18 cellular contexts compared by ENCODE assay signal in genomic region chr10:79125092-79125491, GRCh38.
DNase-seq lines count a peak whose midpoint lies in the region; TF ChIP-seq lines count a peak whose summit lies in the region.
"Had no signal": no experiment of that assay in that cellular context is flagged by ENCODE, and none has a peak within 500 bp of the region (broad histone marks: within the 10 kb centered on the region; RNA-seq: fewer than 3 reads in every experiment).

No MANE protein-coding gene starts in this region.

- H3K27me3 Mint-ChIP-seq in nephron progenitor cell (ENCODE audit: low read depth, poor library complexity), result no peaks in the 10 kb centered on the region
- H3K27me3 Mint-ChIP-seq: CD4-positive, alpha-beta T cell; T-helper 17 cell had no signal

- H3K4me3 Mint-ChIP-seq in nephron progenitor cell, result no peak overlapping the region
- H3K4me3 Mint-ChIP-seq: CD4-positive, alpha-beta T cell; T-helper 17 cell had no signal

- H3K36me3 Mint-ChIP-seq in nephron progenitor cell (ENCODE audit: low read depth), result peaks cover 24% of the 10 kb centered on the region

- H3K36me3 ChIP-seq in BLaER1, result peaks cover 88% of the 10 kb centered on the region
- peaks cover 0 to 16% of the 10 kb centered on the region in 2 experiments; a peak in 1 of 3 replicates for H3K36me3 ChIP-seq in HEK293 (ENCODE audit: control insufficient read depth in 2 of 2, insufficient read depth in 1 of 2, low read length in 2 of 2)
- H3K36me3 ChIP-seq in HAP-1 (replicated peaks), result peaks cover 3% of the 10 kb centered on the region; the same call in 1 of the 2 replicates

- H3K27ac ChIP-seq in BLaER1 (0 out of 2 replicates have a peak overlapping the region, but pooled peaks have one; percentile 26), HEK293 (ENCODE audit: extremely low read depth, low read depth, low read length) (no peak overlapping the region)
- H3K27ac ChIP-seq: GM23248, SJSA1 had no signal

- POLR2A ChIA-PET in HEK293 (lab: Yijun Ruan, JAX), result no interaction called here

- H3K4me1 Mint-ChIP-seq in nephron progenitor cell, result peaks cover 57% of the 10 kb centered on the region

- in situ Hi-C loops in HAP-1 (cut with MboI; ENCODE audit: low sequenced_read_pairs), result no loop called here

- H3K27ac Mint-ChIP-seq in nephron progenitor cell, result peak overlapping the region; percentile 79
- H3K27ac Mint-ChIP-seq: CD4-positive, alpha-beta T cell; T-helper 17 cell had no signal

- H3K4me3 ChIP-seq in BLaER1, result no peak overlapping the region
- H3K4me3 ChIP-seq in HEK293 (ENCODE audit: low read depth, low read length), result no peak overlapping the region
- H3K4me3 ChIP-seq in HAP-1, result no peak overlapping the region
- H3K4me3 ChIP-seq: GM23248, SJSA1 had no signal

- H3K4me1 ChIP-seq in BLaER1 (peaks cover 93% of the 10 kb centered on the region), HEK293 (ENCODE audit: control insufficient read depth, insufficient read depth, low read length) (peaks cover 7% of the 10 kb centered on the region), HAP-1 (no peaks in the 10 kb centered on the region)

- H3K9me3 ChIP-seq in BLaER1 (no peaks in the 10 kb centered on the region), HEK293 (ENCODE audit: control insufficient read depth, insufficient read depth, low read depth, low read length) (no peaks in the 10 kb centered on the region), HAP-1 (no peaks in the 10 kb centered on the region)
- H3K9me3 ChIP-seq: BE2C, SJSA1 had no signal

- H3K4me2 ChIP-seq in BLaER1, result no peak overlapping the region

- TF ChIP-seq CTCF in HEK293 (tag by site-specific recombination; IDR thresholded peaks at IDR 0.05) (no peak), nephron progenitor cell (IDR thresholded peaks at IDR 0.05) (no peak)

- CTCF ChIA-PET in HEK293 (lab: Yijun Ruan, JAX), result interaction anchor here (0.6 to 1.3 kb wide), 2 partner anchors 71 to 188 kb away, joined by 3 read pairs; no protein-coding TSS in a partner anchor

- H3K9me3 Mint-ChIP-seq in nephron progenitor cell, result no peaks in the 10 kb centered on the region
- H3K9me3 Mint-ChIP-seq: CD4-positive, alpha-beta T cell had no signal

- DNase-seq in NCI-H82 treated with DMSO at 0.1 percent for 48 hours (lab: John Stamatoyannopoulos, UW; ENCODE audit: unreplicated experiment) (peak; percentile 16), nephron progenitor cell (no peak), HK-2 (ENCODE audit: unreplicated experiment) (no peak), HAP-1 (ENCODE audit: low spot score in 2 of 2) (no peak), activated T-cell treated with anti-CD3 and anti-CD28 coated beads for 4 hours (no peak)
- DNase-seq: BE2C; Calu3; CD4-positive, alpha-beta T cell; GM23248; Kasumi-1; MM.1S; NCI-H1092; NCI-H2227 treated with DMSO at 0.1 percent for 48 hours; PC-3; T-helper 17 cell had no signal

- H3K27me3 ChIP-seq in BLaER1 (no peaks in the 10 kb centered on the region), HAP-1 (ENCODE audit: low read depth) (no peaks in the 10 kb centered on the region)
- H3K27me3 ChIP-seq: BE2C, SJSA1 had no signal

- 0 out of 2 replicates have a peak overlapping the region, but pooled peaks have one; percentile 6 for H3K9ac ChIP-seq in BLaER1
- H3K9ac ChIP-seq: GM23248 had no signal

- H4K20me1 ChIP-seq in BLaER1, result peaks cover 93% of the 10 kb centered on the region

TF ChIP-seq in HEK293, 187 proteins besides CTCF, POLR2A, EP300 and RAD21:
- TF ChIP-seq ZNF768 (tag by site-specific recombination; IDR thresholded peaks at IDR 0.05), result peak; percentile 73
- no peak for TF ChIP-seq ZNF623 (tag by site-specific recombination; IDR thresholded peaks at IDR 0.05)
